2 cellular contexts compared by ENCODE assay signal in the genomic region with DNA sequence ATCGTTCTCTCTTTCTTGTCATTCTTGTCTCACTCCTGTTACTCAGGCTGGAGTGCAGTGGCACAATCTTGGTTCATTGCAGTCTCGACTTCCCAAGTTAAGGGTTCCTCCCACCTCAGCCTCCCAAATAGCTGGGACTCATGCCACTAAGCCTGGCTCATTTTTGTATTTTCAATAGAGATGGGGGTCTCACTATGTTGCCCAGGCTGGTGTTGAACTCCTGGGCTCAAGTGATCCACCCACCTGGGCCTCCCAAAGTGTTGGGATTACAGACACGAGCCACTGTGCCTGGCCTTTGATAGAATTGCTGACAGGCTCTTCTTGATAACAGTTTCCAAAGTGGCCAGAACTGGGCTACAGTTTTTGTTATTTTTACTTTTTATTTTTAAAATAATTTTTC.
TF ChIP-seq lines count a peak whose summit lies in the region.

No MANE protein-coding gene starts in this region.

TF ChIP-seq in HepG2, 621 proteins besides CTCF, POLR2A, EP300 and RAD21:
- TF ChIP-seq ZNF747 (CRISPR knock-in tag; IDR thresholded peaks at IDR 0.05; ENCODE audit: borderline replicate concordance) (no peak), SOX13 (IDR thresholded peaks at IDR 0.05) (no peak), SOX13 (CRISPR knock-in tag; conservative IDR thresholded peaks at IDR 0.05 in 1 of 2, IDR thresholded peaks at IDR 0.05 in 1 of 2) (0 out of 4 replicates have a peak, but pooled peaks of 1 of the 2 experiments have one; percentile 0), ZNF121 (CRISPR knock-in tag; IDR thresholded peaks at IDR 0.05) (peak; percentile 91)

TF ChIP-seq in WTC11, 78 proteins besides CTCF, POLR2A, EP300 and RAD21:
- TF ChIP-seq FOXP1 (CRISPR knock-in tag; IDR thresholded peaks at IDR 0.05; ENCODE audit: borderline replicate concordance), result no peak
- 0 out of 2 replicates have a peak, but pooled peaks have one; percentile 88 for TF ChIP-seq HMGA2 (CRISPR knock-in tag; IDR thresholded peaks at IDR 0.05)
- TF ChIP-seq ZNF121 (CRISPR knock-in tag; IDR thresholded peaks at IDR 0.05), result peak; percentile 50; the same call in 1 of the 2 replicates
